Comparison of ENCODE assay signal across 1 cellular context in genomic region chr11:68351450-68352275, GRCh38.
TF ChIP-seq lines count a peak whose summit lies in the region.

No MANE protein-coding gene starts in this region.

TF ChIP-seq in HepG2, 621 proteins besides CTCF, POLR2A, EP300 and RAD21:
- TF ChIP-seq RBM22 (optimal IDR thresholded peaks at IDR 0.05; ENCODE audit: low read length) (no peak), CENPX (CRISPR knock-in tag; IDR thresholded peaks at IDR 0.05) (no peak), AGO2 (optimal IDR thresholded peaks at IDR 0.05; ENCODE audit: low read depth, low read length) (peak; percentile 63), SUZ12 (IDR thresholded peaks at IDR 0.05; ENCODE audit: low read depth, low read length) (no peak), ZBTB1 (CRISPR knock-in tag; IDR thresholded peaks at IDR 0.05; ENCODE audit: borderline replicate concordance) (no peak)
- TF ChIP-seq, protein P1, sequence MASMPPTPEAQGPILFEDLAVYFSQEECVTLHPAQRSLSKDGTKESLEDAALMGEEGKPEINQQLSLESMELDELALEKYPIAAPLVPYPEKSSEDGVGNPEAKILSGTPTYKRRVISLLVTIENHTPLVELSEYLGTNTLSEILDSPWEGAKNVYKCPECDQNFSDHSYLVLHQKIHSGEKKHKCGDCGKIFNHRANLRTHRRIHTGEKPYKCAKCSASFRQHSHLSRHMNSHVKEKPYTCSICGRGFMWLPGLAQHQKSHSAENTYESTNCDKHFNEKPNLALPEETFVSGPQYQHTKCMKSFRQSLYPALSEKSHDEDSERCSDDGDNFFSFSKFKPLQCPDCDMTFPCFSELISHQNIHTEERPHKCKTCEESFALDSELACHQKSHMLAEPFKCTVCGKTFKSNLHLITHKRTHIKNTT (CRISPR knock-in tag; IDR thresholded peaks at IDR 0.05): no peak
